In genomic region chr15:27977656-27978055, GRCh38 we compare ENCODE assay signal across 19 cellular contexts.
"Had no signal": no experiment of that assay in that cellular context is flagged by ENCODE, and none has a peak within 500 bp of the region (broad histone marks: within the 10 kb centered on the region; RNA-seq: fewer than 3 reads in every experiment).

No MANE protein-coding gene starts in this region.

- H3K36me3 ChIP-seq: colonic mucosa, esophagus squamous epithelium, gastroesophageal sphincter, left ventricle myocardium inferior, lower lobe of right lung, neural progenitor cell, right lobe of liver, stomach, thoracic aorta had no signal

- H3K4me3 ChIP-seq: colonic mucosa, esophagus squamous epithelium, gastroesophageal sphincter, left ventricle myocardium inferior, lower lobe of right lung, neural progenitor cell, psoas muscle, right lobe of liver, stomach, thoracic aorta had no signal

- DNase-seq: colonic mucosa; dermis blood vessel endothelial cell; esophagus squamous epithelium; foreskin fibroblast; immature natural killer cell; left ventricle myocardium inferior; lower lobe of right lung; psoas muscle; retina; right lobe of liver; stimulated activated CD4-positive, alpha-beta T cell treated with anti-CD3 and anti-CD28 coated beads, Interleukin-2, amount 100 ng/mL, for 24 hours; stimulated activated naive CD4-positive, alpha-beta T cell; stomach; substantia nigra; trophoblast cell had no signal

- ATAC-seq: gastroesophageal sphincter; lower lobe of right lung; natural killer cell treated with Interleukin-12 subunit alpha and Interleukin-12 subunit beta and Interleukin-15 and Interleukin-18, amount 100 ng/mL, for 72 hours; psoas muscle; right lobe of liver had no signal

- H3K9me3 ChIP-seq: colonic mucosa, esophagus squamous epithelium, lower lobe of right lung, psoas muscle, right lobe of liver, thoracic aorta had no signal

- H3K4me1 ChIP-seq: colonic mucosa, esophagus squamous epithelium, gastroesophageal sphincter, left ventricle myocardium inferior, lower lobe of right lung, psoas muscle, right lobe of liver, stomach had no signal

- H3K27ac ChIP-seq: colonic mucosa, esophagus squamous epithelium, gastroesophageal sphincter, left ventricle myocardium inferior, lower lobe of right lung, neural progenitor cell, psoas muscle, right lobe of liver, stomach, thoracic aorta had no signal

- H3K27me3 ChIP-seq: colonic mucosa, esophagus squamous epithelium, gastroesophageal sphincter, neural progenitor cell, right lobe of liver, stomach had no signal
